In the genomic region with DNA sequence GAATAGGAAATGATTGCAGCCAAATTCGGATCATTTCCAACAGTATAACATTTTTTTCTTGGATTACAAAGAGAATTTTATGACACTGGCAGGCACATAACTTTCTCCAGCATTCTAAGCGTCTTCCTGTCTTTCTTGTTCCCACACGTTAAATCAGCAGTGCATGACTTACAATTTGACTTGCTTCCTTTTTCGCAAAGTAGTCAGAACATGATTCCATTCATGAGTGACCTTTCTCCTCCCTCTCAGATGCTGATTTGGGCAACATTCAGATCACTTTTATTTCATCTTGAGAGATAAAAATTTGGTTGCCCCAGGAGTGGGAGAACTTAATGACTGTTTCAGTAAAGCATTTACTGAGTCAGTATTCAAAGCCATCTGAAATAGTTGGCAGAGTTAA, we compare ENCODE assay signal across 11 cellular contexts.
DNase-seq lines count a peak whose midpoint lies in the region; ATAC-seq, FAIRE-seq and TF ChIP-seq lines count a peak whose summit lies in the region.
"Had no signal": no experiment of that assay in that cellular context is flagged by ENCODE, and none has a peak within 500 bp of the region (broad histone marks: within the 10 kb centered on the region; RNA-seq: fewer than 3 reads in every experiment).

No MANE protein-coding gene starts in this region.

- peak overlapping the region; percentile 49 for H3K4me2 ChIP-seq in keratinocyte (ENCODE audit: control insufficient read depth, extremely low read depth, insufficient read depth, low read depth, low read length)

- H3K4me3 ChIP-seq in adipocyte (ENCODE audit: low read length), result peak overlapping the region; percentile 36
- peak overlapping the region in 1 of 3 experiments; percentile 2 for H3K4me3 ChIP-seq in keratinocyte (ENCODE audit: control insufficient read depth in 2 of 3, extremely low read depth in 1 of 3, insufficient read depth in 2 of 3, low read depth in 1 of 3, low read length in 3 of 3)

- no peaks in the 10 kb centered on the region for H3K9me1 ChIP-seq in keratinocyte (ENCODE audit: control insufficient read depth, extremely low read depth, insufficient read depth, low read length)

- no peaks in the 10 kb centered on the region for H3K27me3 ChIP-seq in adipocyte (replicated peaks; ENCODE audit: control insufficient read depth, insufficient read depth, low read length)
- no peaks in the 10 kb centered on the region for H3K27me3 ChIP-seq in keratinocyte (ENCODE audit: control insufficient read depth, extremely low read depth, insufficient read depth, low read length)

- H4K20me1 ChIP-seq in keratinocyte (ENCODE audit: control insufficient read depth, extremely low read depth, insufficient read depth, low read length), result no peaks in the 10 kb centered on the region

- H3K9me3 ChIP-seq in adipocyte (ENCODE audit: control insufficient read depth, low read length) (no peaks in the 10 kb centered on the region), keratinocyte (ENCODE audit: control insufficient read depth, low read depth, low read length) (no peaks in the 10 kb centered on the region)

- ATAC-seq in HG02610 (IDR thresholded peaks at IDR 0.05; ENCODE audit: unreplicated experiment), result peak; percentile 71
- no peak for ATAC-seq in GM19463 (IDR thresholded peaks at IDR 0.05; ENCODE audit: unreplicated experiment)
- ATAC-seq in HG02970 (IDR thresholded peaks at IDR 0.05; ENCODE audit: low FRiP score, unreplicated experiment), result no peak
- no peak for ATAC-seq in left lobe of liver
- ATAC-seq: stimulated activated effector memory CD8-positive, alpha-beta T cell treated with anti-CD3 and anti-CD28 coated beads, Interleukin-12 subunit alpha, Interleukin-12 subunit beta, amount 100 ng/mL, for 72 hours had no signal

- dilution Hi-C loops in keratinocyte (cut with MboI; ENCODE audit: extremely low pct_ligation_motif_present, low sequenced_read_pairs), result no loop called here

- H3K4me1 ChIP-seq in adipocyte (ENCODE audit: control insufficient read depth, insufficient read depth, low read length) (peaks cover 66% of the 10 kb centered on the region), keratinocyte (ENCODE audit: control insufficient read depth, extremely low read depth, insufficient read depth, low read length) (peaks cover 34% of the 10 kb centered on the region)

- H3K9ac ChIP-seq in adipocyte (ENCODE audit: low read length), result peak overlapping the region; percentile 31
- no peak overlapping the region for H3K9ac ChIP-seq in keratinocyte (ENCODE audit: control insufficient read depth, extremely low read depth, insufficient read depth, low read length)

- no peaks in the 10 kb centered on the region for H3K36me3 ChIP-seq in adipocyte (ENCODE audit: control insufficient read depth, insufficient read depth, low read length, severe bottlenecking)
- H3K36me3 ChIP-seq in keratinocyte (ENCODE audit: control insufficient read depth in 2 of 2, extremely low read depth in 1 of 2, insufficient read depth in 2 of 2, low read length in 2 of 2), result no peaks in the 10 kb centered on the region

- DNase-seq in COLO829 (ENCODE audit: low spot score) (peak; percentile 83), adipocyte (ENCODE audit: low read depth) (no peak), keratinocyte (ENCODE audit: low read depth, low spot score) (peak; percentile 56), left lobe of liver (ENCODE audit: low spot score) (no peak), NCI-H1048 (lab: John Stamatoyannopoulos, UW) (no peak)
- DNase-seq: NCI-H345, SIG-M5 had no signal

- peak overlapping the region; percentile 54 for H3K27ac ChIP-seq in keratinocyte (ENCODE audit: control insufficient read depth, insufficient read depth, low read length)

- FAIRE-seq in keratinocyte (lab: Jason Lieb, UNC), result peak; percentile 95

- TF ChIP-seq CTCF in keratinocyte (optimal IDR thresholded peaks at IDR 0.05 in 1 of 3, IDR thresholded peaks at IDR 0.05 in 1 of 3, conservative IDR thresholded peaks at IDR 0.05 in 1 of 3; ENCODE audit: extremely low read depth in 1 of 3, insufficient read depth in 2 of 3, low read length in 3 of 3), result no peak

- no peaks in the 10 kb centered on the region for H3K79me2 ChIP-seq in keratinocyte (ENCODE audit: control insufficient read depth, insufficient read depth, low read length)

- peak overlapping the region; percentile 13 for H2AFZ ChIP-seq in keratinocyte (ENCODE audit: control insufficient read depth, low read length)

Comparison
In these comparisons a context has a peak if more than half of its experiments do, and no peak if none do; other contexts are left out.
1. DNase-seq: peak in COLO829 (single experiment) and keratinocyte (single experiment); none in adipocyte (single experiment), left lobe of liver (single experiment) and NCI-H1048 (single experiment).